Comparison of ENCODE assay signal across 16 cellular contexts in genomic region chr2:111250448-111251030, GRCh38.
DNase-seq lines count a peak whose midpoint lies in the region; ATAC-seq and TF ChIP-seq lines count a peak whose summit lies in the region.
"Had no signal": no experiment of that assay in that cellular context is flagged by ENCODE, and none has a peak within 500 bp of the region (broad histone marks: within the 10 kb centered on the region; RNA-seq: fewer than 3 reads in every experiment).

No MANE protein-coding gene starts in this region.

- H3K27me3 Mint-ChIP-seq in osteocyte (ENCODE audit: unreplicated experiment): no peaks in the 10 kb centered on the region
- H3K27me3 Mint-ChIP-seq: CD4-positive, alpha-beta memory T cell; IgD-negative memory B cell had no signal

- in situ Hi-C loops in GM23248 (cut with MboI): no loop called here

- DNase-seq in GM23248: peak; percentile 38
- peak; percentile 3 for DNase-seq in adipocyte (ENCODE audit: low read depth)
- DNase-seq in fibroblast of mammary gland (ENCODE audit: low read depth): peak; percentile 60
- no peak for DNase-seq in osteocyte (ENCODE audit: extremely low spot score, unreplicated experiment)
- DNase-seq in T-helper 2 cell: no peak
- DNase-seq: BE2C; CD4-positive, alpha-beta memory T cell; H9; NCI-H1436; NCI-H2081 treated with DMSO at 0.1 percent for 48 hours; NCI-H345; NCI-H526 treated with DMSO at 0.1 percent for 48 hours had no signal

- H3K9me2 ChIP-seq in GM23248 (ENCODE audit: insufficient read depth): no peaks in the 10 kb centered on the region

- H3K36me3 ChIP-seq in GM23248 (ENCODE audit: low read depth): 0 out of 2 replicates have a peak, but pooled peaks cover 4% of the 10 kb centered on the region
- H3K36me3 ChIP-seq in adipocyte (ENCODE audit: control insufficient read depth, insufficient read depth, low read length, severe bottlenecking): no peaks in the 10 kb centered on the region
- H3K36me3 ChIP-seq: BE2C had no signal

- no peaks in the 10 kb centered on the region for H4K20me1 ChIP-seq in GM23248 (ENCODE audit: insufficient read depth)

- H3K27ac Mint-ChIP-seq in osteocyte (ENCODE audit: unreplicated experiment): peak overlapping the region; percentile 69
- H3K27ac Mint-ChIP-seq: CD4-positive, alpha-beta memory T cell; H9; IgD-negative memory B cell had no signal

- H3K27me3 ChIP-seq in GM23248 (replicated peaks; ENCODE audit: insufficient read depth): no peaks in the 10 kb centered on the region
- H3K27me3 ChIP-seq in adipocyte (replicated peaks; ENCODE audit: control insufficient read depth, insufficient read depth, low read length): no peaks in the 10 kb centered on the region
- H3K27me3 ChIP-seq: BE2C had no signal

- no peak overlapping the region for H3K9ac ChIP-seq in GM23248
- no peak overlapping the region for H3K9ac ChIP-seq in adipocyte (ENCODE audit: low read length)

- H3K4me1 ChIP-seq in GM23248 (ENCODE audit: insufficient read depth): no peaks in the 10 kb centered on the region; the same call in 1 of the 2 replicates
- no peaks in the 10 kb centered on the region for H3K4me1 ChIP-seq in adipocyte (ENCODE audit: control insufficient read depth, insufficient read depth, low read length)
- H3K4me1 ChIP-seq: BE2C had no signal

- H3K4me3 Mint-ChIP-seq in osteocyte (ENCODE audit: unreplicated experiment): no peak overlapping the region
- H3K4me3 Mint-ChIP-seq: CD4-positive, alpha-beta memory T cell; H9; IgD-negative memory B cell had no signal

- peaks cover 34% of the 10 kb centered on the region for H3K79me2 ChIP-seq in GM23248 (ENCODE audit: insufficient read depth)

- WGBS in GM23248 (ENCODE audit: low coverage in 1 of 2, low lambda C conversion rate in 2 of 2, missing lambda C conversion rate in 2 of 2), 2 experiments: 55 to 82% methylated on average over 1 of the region's 1 CpG

- H2AFZ ChIP-seq in GM23248: no peak overlapping the region

- peaks cover 31% of the 10 kb centered on the region for H3K4me1 Mint-ChIP-seq in osteocyte (ENCODE audit: unreplicated experiment)
- H3K4me1 Mint-ChIP-seq: CD4-positive, alpha-beta memory T cell; H9; IgD-negative memory B cell had no signal

- no peak overlapping the region for H3K4me2 ChIP-seq in GM23248 (ENCODE audit: unreplicated experiment)

- H3K9me3 ChIP-seq in GM23248 (ENCODE audit: low read depth) (no peaks in the 10 kb centered on the region), adipocyte (ENCODE audit: control insufficient read depth, low read length) (no peaks in the 10 kb centered on the region)
- H3K9me3 ChIP-seq: BE2C had no signal

- H3K27ac ChIP-seq in GM23248: no peak overlapping the region
- H3K27ac ChIP-seq: SK-N-MC had no signal

- ATAC-seq in HG03378 (IDR thresholded peaks at IDR 0.05; ENCODE audit: unreplicated experiment) (no peak), HG03521 (IDR thresholded peaks at IDR 0.05; ENCODE audit: unreplicated experiment) (no peak)

- no peak overlapping the region for H3K4me3 ChIP-seq in GM23248
- H3K4me3 ChIP-seq in adipocyte (ENCODE audit: low read length): no peak overlapping the region
- no peak overlapping the region for H3K4me3 ChIP-seq in fibroblast of mammary gland (ENCODE audit: control insufficient read depth, low read depth, low read length)
- H3K4me3 ChIP-seq: SK-N-MC had no signal

- H3K9me3 Mint-ChIP-seq in osteocyte (ENCODE audit: unreplicated experiment): peaks cover 14% of the 10 kb centered on the region
- H3K9me3 Mint-ChIP-seq: IgD-negative memory B cell had no signal

- TF ChIP-seq CTCF in fibroblast of mammary gland (conservative IDR thresholded peaks at IDR 0.05; ENCODE audit: control insufficient read depth, insufficient read depth, low read depth, low read length) (no peak), osteocyte (IDR thresholded peaks at IDR 0.05) (no peak)

- peaks cover 7% of the 10 kb centered on the region for H3F3A ChIP-seq in GM23248 (ENCODE audit: insufficient read depth)

- peaks cover 29% of the 10 kb centered on the region for H3K36me3 Mint-ChIP-seq in osteocyte (ENCODE audit: unreplicated experiment)

Comparison
In these comparisons a context has a peak if more than half of its experiments do, and no peak if none do; other contexts are left out.
1. DNase-seq: peak in GM23248 (single experiment), adipocyte (single experiment) and fibroblast of mammary gland (single experiment); none in osteocyte (single experiment) and T-helper 2 cell (0 of 5).